In the genomic region with DNA sequence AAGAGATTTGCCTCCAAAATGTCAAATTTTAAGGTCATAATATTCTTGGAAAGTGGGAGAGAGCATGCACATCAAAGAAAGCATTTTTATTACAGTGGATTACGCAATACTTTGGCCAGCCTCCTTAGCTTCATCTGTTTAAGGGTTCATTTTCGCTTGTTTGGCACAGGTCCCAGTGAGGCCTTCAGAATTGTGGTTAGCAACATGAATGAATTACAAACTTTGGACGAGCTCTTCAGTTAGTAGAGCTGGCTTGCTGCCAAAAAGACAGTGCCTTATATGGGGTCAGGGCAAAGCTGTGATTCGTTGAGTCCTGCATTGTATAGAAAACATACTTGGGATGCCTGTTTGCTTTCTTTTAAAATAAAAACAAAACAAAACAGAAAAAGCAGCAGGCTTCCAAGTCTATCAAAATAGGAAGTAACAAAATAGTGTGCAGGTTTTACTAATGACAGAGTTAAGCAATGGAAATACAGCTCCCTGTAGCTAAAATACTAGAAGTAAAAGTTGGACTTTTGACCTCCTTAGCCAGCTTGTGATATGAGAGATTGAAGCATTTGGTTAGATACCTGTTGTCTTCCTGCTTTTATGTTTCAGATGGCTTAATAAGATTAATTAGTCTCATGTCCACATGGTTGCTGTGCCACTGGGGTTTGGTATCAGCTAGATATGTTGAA, we compare ENCODE assay signal across 8 cellular contexts.
DNase-seq lines count a peak whose midpoint lies in the region; ATAC-seq and TF ChIP-seq lines count a peak whose summit lies in the region.

No MANE protein-coding gene starts in this region.

- no peak for TF ChIP-seq CTCF in DND-41 (IDR thresholded peaks at IDR 0.05; ENCODE audit: borderline replicate concordance, extremely low read depth, low read length, poor library complexity, severe bottlenecking)

- peaks cover 34% of the 10 kb centered on the region for H3K36me3 Mint-ChIP-seq in activated naive CD4-positive, alpha-beta T cell treated with anti-CD3 and anti-CD28 coated beads, Interleukin-2, amount 10 ng/mL, durations not matched to agents 7 days and 5 days

- H3K79me2 ChIP-seq in DND-41 (ENCODE audit: insufficient read depth, low read length) = no peaks in the 10 kb centered on the region

- H3K4me2 ChIP-seq in DND-41 (ENCODE audit: insufficient read depth, low read length) = no peak overlapping the region

- CTCF ChIA-PET in activated naive CD4-positive, alpha-beta T cell treated with anti-CD3 and anti-CD28 coated beads, Interleukin-2, amount 10 ng/mL, durations not matched to agents 7 days and 5 days (lab: Charles Lee) = interaction anchor here (0.7 to 1.3 kb wide), 2 partner anchors 9 to 228 kb away, joined by 3 to 7 read pairs; no protein-coding TSS in a partner anchor

- H3K9me3 ChIP-seq in DND-41 (ENCODE audit: insufficient read depth, low read length, severe bottlenecking) = no peaks in the 10 kb centered on the region

- H3K4me3 ChIP-seq in DND-41 (ENCODE audit: low read depth in 1 of 2, low read length in 2 of 2) = no peak overlapping the region

- H3K27ac ChIP-seq in DND-41 (ENCODE audit: low read length) = peak overlapping the region; percentile 0; the same call in 1 of the 2 replicates

- peaks cover 8% of the 10 kb centered on the region for H4K20me1 ChIP-seq in DND-41 (ENCODE audit: insufficient read depth, low read length)

- no peak overlapping the region for H3K9ac ChIP-seq in DND-41 (ENCODE audit: low read depth, low read length)

- peaks cover 42% of the 10 kb centered on the region for H3K36me3 ChIP-seq in DND-41 (ENCODE audit: insufficient read depth, low read length)

- no peaks in the 10 kb centered on the region for H3K27me3 Mint-ChIP-seq in activated naive CD4-positive, alpha-beta T cell treated with anti-CD3 and anti-CD28 coated beads, Interleukin-2, amount 10 ng/mL, durations not matched to agents 7 days and 5 days

- DNase-seq in DND-41 (peak; percentile 90), HT1080 (ENCODE audit: low read depth) (peak; percentile 96), NCI-H748 treated with DMSO at 0.1 percent for 48 hours (lab: John Stamatoyannopoulos, UW) (peak; percentile 92), glomerular visceral epithelial cell (ENCODE audit: extremely low spot score) (peak; percentile 99), posterior cingulate gyrus (peak in 7 of 10 donors; percentile 60 to 89 (median 65))
- DNase-seq in activated naive CD4-positive, alpha-beta T cell treated with anti-CD3 and anti-CD28 coated beads, Interleukin-2, amount 10 ng/mL, durations not matched to agents 7 days and 5 days = peak; percentile 62

- H2AFZ ChIP-seq in DND-41 (ENCODE audit: low read depth, low read length) = no peak overlapping the region

- intact Hi-C loops in posterior cingulate gyrus (cut with DNase I) = loop anchor here (2.0 kb wide), 1 partner anchor 228 kb away; no protein-coding TSS in a partner anchor

- H3K27ac Mint-ChIP-seq in activated naive CD4-positive, alpha-beta T cell treated with anti-CD3 and anti-CD28 coated beads, Interleukin-2, amount 10 ng/mL, durations not matched to agents 7 days and 5 days = no peak overlapping the region

- H3K4me1 ChIP-seq in DND-41 (ENCODE audit: insufficient read depth, low read length) = peaks cover 22% of the 10 kb centered on the region

- H3K4me1 Mint-ChIP-seq in activated naive CD4-positive, alpha-beta T cell treated with anti-CD3 and anti-CD28 coated beads, Interleukin-2, amount 10 ng/mL, durations not matched to agents 7 days and 5 days = peaks cover 31% of the 10 kb centered on the region

- no peaks in the 10 kb centered on the region for H3K9me3 Mint-ChIP-seq in activated naive CD4-positive, alpha-beta T cell treated with anti-CD3 and anti-CD28 coated beads, Interleukin-2, amount 10 ng/mL, durations not matched to agents 7 days and 5 days

- H3K4me3 Mint-ChIP-seq in activated naive CD4-positive, alpha-beta T cell treated with anti-CD3 and anti-CD28 coated beads, Interleukin-2, amount 10 ng/mL, durations not matched to agents 7 days and 5 days = no peak overlapping the region

- ATAC-seq in DND-41 (ENCODE audit: insufficient read depth, low read depth) (peak; percentile 95), GM21390 (IDR thresholded peaks at IDR 0.05; ENCODE audit: unreplicated experiment) (peak; percentile 89), HG02571 (IDR thresholded peaks at IDR 0.05; ENCODE audit: unreplicated experiment) (no peak)

- no peaks in the 10 kb centered on the region for H3K27me3 ChIP-seq in DND-41 (ENCODE audit: insufficient read depth, low read length, poor library complexity)
